ENCODE assay signal across 8 cellular contexts in the genomic region with DNA sequence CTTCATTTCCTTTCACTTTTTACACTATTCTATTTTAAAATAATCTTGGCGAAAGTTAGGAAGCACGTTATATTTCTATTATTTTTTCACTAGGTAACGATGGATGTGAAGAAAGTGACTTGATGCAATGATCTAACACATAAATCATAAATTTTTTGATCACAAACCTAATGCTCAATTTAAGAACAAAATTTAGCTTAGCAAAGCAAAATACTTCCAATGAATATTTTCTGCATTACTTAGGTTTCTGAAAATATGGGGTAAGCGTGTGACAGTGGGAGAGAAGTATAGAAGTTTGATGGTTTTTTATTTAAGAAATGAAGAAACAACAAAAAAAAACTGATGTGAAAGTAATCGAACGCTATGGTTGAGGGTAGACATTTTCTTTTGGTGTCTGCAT.
"Had no signal": no experiment of that assay in that cellular context is flagged by ENCODE, and none has a peak within 500 bp of the region (broad histone marks: within the 10 kb centered on the region; RNA-seq: fewer than 3 reads in every experiment).

No MANE protein-coding gene starts in this region.

- H3K4me3 ChIP-seq: GM12878 had no signal

- DNase-seq: GDM1, GF-D8 had no signal

- ATAC-seq: GM12878 had no signal

- FAIRE-seq: G401.6, GM12878, GM12891, GM12892, GM18507, GM19239 had no signal
